Comparison of ENCODE assay signal across 24 cellular contexts in genomic region chr10:131155218-131155902, GRCh38.
"Had no signal": no experiment of that assay in that cellular context is flagged by ENCODE, and none has a peak within 500 bp of the region (broad histone marks: within the 10 kb centered on the region; RNA-seq: fewer than 3 reads in every experiment).

No MANE protein-coding gene starts in this region.

- H3K4me1 Mint-ChIP-seq: endodermal cell; memory B cell; natural killer cell; stimulated activated effector memory CD8-positive, alpha-beta T cell treated with anti-CD3 and anti-CD28 coated beads, Interleukin-12 subunit alpha, Interleukin-12 subunit beta, amount 100 ng/mL, for 72 hours had no signal

- H3K27me3 Mint-ChIP-seq: dendritic cell treated with granulocyte-macrophage colony-stimulating factor and Interleukin-4, amounts not matched to agents 40 ng/mL and 50 ng/mL, for 4 days; memory B cell had no signal

- H3K4me3 Mint-ChIP-seq: dendritic cell treated with granulocyte-macrophage colony-stimulating factor and Interleukin-4, amounts not matched to agents 40 ng/mL and 50 ng/mL, for 4 days; endodermal cell; memory B cell; natural killer cell; stimulated activated effector memory CD8-positive, alpha-beta T cell treated with anti-CD3 and anti-CD28 coated beads, Interleukin-12 subunit alpha, Interleukin-12 subunit beta, amount 100 ng/mL, for 72 hours; type B pancreatic cell had no signal

- H3K36me3 Mint-ChIP-seq: memory B cell; natural killer cell; stimulated activated effector memory CD8-positive, alpha-beta T cell treated with anti-CD3 and anti-CD28 coated beads, Interleukin-12 subunit alpha, Interleukin-12 subunit beta, amount 100 ng/mL, for 72 hours had no signal

- ATAC-seq: esophagus mucosa; gastrocnemius medialis; heart right ventricle; left cardiac atrium; natural killer cell; right lobe of liver; stimulated activated effector memory CD8-positive, alpha-beta T cell treated with anti-CD3 and anti-CD28 coated beads, Interleukin-12 subunit alpha, Interleukin-12 subunit beta, amount 100 ng/mL, for 72 hours; stimulated activated naive CD8-positive, alpha-beta T cell treated with anti-CD3 and anti-CD28 coated beads, Interleukin-15, Interleukin-2, amounts not matched to agents 100 U/mL and 50 U/mL, for 24 hours had no signal

- DNase-seq: caudate nucleus; cerebellar nuclear complex; effector CD8-positive, alpha-beta T cell; endodermal cell; foreskin fibroblast; gastrocnemius medialis; heart right ventricle; hippocampal formation; left cardiac atrium; left ventricle myocardium inferior; natural killer cell; occipital lobe; stimulated activated CD4-positive, alpha-beta T cell treated with anti-CD3 and anti-CD28 coated beads, Interleukin-2, amount 100 ng/mL, for 24 hours; stimulated activated CD4-positive, alpha-beta T cell treated with anti-CD3 and anti-CD28 coated beads, Interleukin-4, amount 100 ng/mL, for 24 hours; stimulated activated naive CD8-positive, alpha-beta T cell treated with anti-CD3 and anti-CD28 coated beads, Interleukin-15, Interleukin-2, amounts not matched to agents 100 U/mL and 50 U/mL, for 24 hours; substantia nigra; testis; tibial artery had no signal

- H3K27ac Mint-ChIP-seq: dendritic cell treated with granulocyte-macrophage colony-stimulating factor and Interleukin-4, amounts not matched to agents 40 ng/mL and 50 ng/mL, for 4 days; endodermal cell; memory B cell; natural killer cell; stimulated activated effector memory CD8-positive, alpha-beta T cell treated with anti-CD3 and anti-CD28 coated beads, Interleukin-12 subunit alpha, Interleukin-12 subunit beta, amount 100 ng/mL, for 72 hours; type B pancreatic cell had no signal
